12 cellular contexts compared by ENCODE assay signal in the genomic region with DNA sequence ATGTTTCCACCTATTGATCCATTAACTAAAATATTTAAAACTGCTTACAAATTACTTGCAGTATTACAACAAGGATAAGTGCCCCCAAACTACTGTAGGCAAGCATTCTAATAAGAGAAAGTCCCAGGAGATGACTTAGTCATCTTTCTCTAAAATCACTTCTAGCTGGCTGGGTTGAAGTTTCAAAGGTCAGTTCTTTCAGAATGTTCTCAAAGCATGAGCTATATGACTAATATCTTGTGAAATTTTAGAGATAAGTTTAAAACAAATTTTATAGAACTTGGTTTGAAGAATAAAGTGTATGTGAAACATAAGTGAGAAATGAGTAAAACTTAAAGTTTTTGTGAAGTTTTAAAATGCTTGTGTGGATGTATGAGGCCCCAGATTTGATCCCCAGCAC.
DNase-seq lines count a peak whose midpoint lies in the region; ATAC-seq lines count a peak whose summit lies in the region.
"Had no signal": no experiment of that assay in that cellular context is flagged by ENCODE, and none has a peak within 500 bp of the region (broad histone marks: within the 10 kb centered on the region; RNA-seq: fewer than 3 reads in every experiment).

No MANE protein-coding gene starts in this region.

- DNase-seq in fibroblast of gingiva (ENCODE audit: low read depth), result peak; percentile 65
- DNase-seq in stimulated activated naive CD8-positive, alpha-beta T cell treated with anti-CD3 and anti-CD28 coated beads, Interleukin-15, Interleukin-2, amounts not matched to agents 100 U/mL and 50 U/mL, for 24 hours, result no peak
- no peak for DNase-seq in DMS 273 treated with DMSO at 0.1 percent for 48 hours (lab: John Stamatoyannopoulos, UW)
- no peak for DNase-seq in stimulated activated CD4-positive, alpha-beta T cell treated with anti-CD3 and anti-CD28 coated beads, Interleukin-2, amount 100 ng/mL, for 24 hours
- DNase-seq: COR-L47; head of caudate nucleus; naive thymus-derived CD4-positive, alpha-beta T cell; NCI-H1417 had no signal

- ATAC-seq in GM18870 (IDR thresholded peaks at IDR 0.05; ENCODE audit: unreplicated experiment) (peak; percentile 65), HG03439 (IDR thresholded peaks at IDR 0.05; ENCODE audit: unreplicated experiment) (peak; percentile 63), GM21528 (IDR thresholded peaks at IDR 0.05; ENCODE audit: low FRiP score, unreplicated experiment) (no peak)
- peak; percentile 67 for ATAC-seq in stimulated activated naive CD8-positive, alpha-beta T cell treated with anti-CD3 and anti-CD28 coated beads, Interleukin-15, Interleukin-2, amounts not matched to agents 100 U/mL and 50 U/mL, for 24 hours
- ATAC-seq: naive thymus-derived CD4-positive, alpha-beta T cell; Right ventricle myocardium inferior had no signal
